25 cellular contexts compared by ENCODE assay signal in genomic region chr6:3727036-3727435, GRCh38.
"Had no signal": no experiment of that assay in that cellular context is flagged by ENCODE, and none has a peak within 500 bp of the region (broad histone marks: within the 10 kb centered on the region; RNA-seq: fewer than 3 reads in every experiment).

No MANE protein-coding gene starts in this region.

- H3K4me3 Mint-ChIP-seq: activated B cell treated with CpG ODN at 0.5 μM for 24 hours; activated CD4-positive, alpha-beta T cell treated with anti-CD3 and anti-CD28 coated beads, Interleukin-2, amount 10 ng/mL, durations not matched to agents 24 days and 14 days; activated CD8-positive, alpha-beta memory T cell treated with anti-CD3 and anti-CD28 coated beads, Interleukin-2, amount 10 ng/mL, durations not matched to agents 7 days and 5 days; activated naive CD4-positive, alpha-beta T cell treated with anti-CD3 and anti-CD28 coated beads for 36 hours; activated naive CD8-positive, alpha-beta T cell; activated T-cell treated with anti-CD3 and anti-CD28 coated beads, Interleukin-2, amount 50 U/mL, for 24 hours; T-helper 1 cell treated with Interleukin-12 subunit alpha and Interleukin-12 subunit beta and Interleukin-4 antibody, amounts not matched to agents 30 μg/mL and 1 μg/mL, for 36 hours had no signal

- H3K27me3 Mint-ChIP-seq: activated B cell treated with CpG ODN at 0.5 μM for 24 hours had no signal

- ATAC-seq: activated CD8-positive, alpha-beta memory T cell treated with anti-CD3 and anti-CD28 coated beads, Interleukin-2, amount 10 ng/mL, durations not matched to agents 7 days and 5 days; PC-3 had no signal

- H3K27me3 ChIP-seq: breast epithelium had no signal

- H3K4me1 Mint-ChIP-seq: activated B cell treated with CpG ODN at 0.5 μM for 24 hours; activated CD4-positive, alpha-beta T cell treated with anti-CD3 and anti-CD28 coated beads, Interleukin-2, amount 10 ng/mL, durations not matched to agents 24 days and 14 days; activated CD8-positive, alpha-beta memory T cell treated with anti-CD3 and anti-CD28 coated beads, Interleukin-2, amount 10 ng/mL, durations not matched to agents 7 days and 5 days had no signal

- DNase-seq: activated B cell treated with CpG ODN at 0.5 μM for 24 hours; activated CD4-positive, alpha-beta T cell treated with anti-CD3 and anti-CD28 coated beads for 1 hour; activated CD4-positive, alpha-beta T cell treated with anti-CD3 and anti-CD28 coated beads, Interleukin-2, amount 10 ng/mL, durations not matched to agents 24 days and 14 days; activated CD4-positive, alpha-beta T cell treated with anti-CD3 and anti-CD28 coated beads, Interleukin-2, amount 50 U/mL, for 48 hours; activated CD8-positive, alpha-beta memory T cell treated with anti-CD3 and anti-CD28 coated beads, Interleukin-2, amount 10 ng/mL, durations not matched to agents 7 days and 5 days; activated gamma-delta T cell; activated naive CD4-positive, alpha-beta T cell treated with anti-CD3 and anti-CD28 coated beads for 36 hours; activated T-cell treated with anti-CD3 and anti-CD28 coated beads, Interleukin-2, amount 50 U/mL, for 24 hours; Karpas-422; MM.1S; NCI-H1105 treated with DMSO at 0.1 percent for 48 hours; NCI-H1436 treated with DMSO at 0.1 percent for 48 hours; NCI-H187; NCI-H2081; NCI-H446; NCI-H524; PC-3; SHP77 treated with DMSO at 0.1 percent for 48 hours; T-helper 9 cell had no signal

- H3K9me3 Mint-ChIP-seq: activated B cell treated with CpG ODN at 0.5 μM for 24 hours; activated CD4-positive, alpha-beta T cell treated with anti-CD3 and anti-CD28 coated beads, Interleukin-2, amount 10 ng/mL, durations not matched to agents 24 days and 14 days; activated naive CD4-positive, alpha-beta T cell treated with anti-CD3 and anti-CD28 coated beads for 36 hours; activated T-cell treated with anti-CD3 and anti-CD28 coated beads, Interleukin-2, amount 50 U/mL, for 24 hours; T-helper 1 cell treated with Interleukin-12 subunit alpha and Interleukin-12 subunit beta and Interleukin-4 antibody, amounts not matched to agents 30 μg/mL and 1 μg/mL, for 36 hours had no signal

- FAIRE-seq: RCC 7860, TTC549 had no signal

- H3K4me3 ChIP-seq: K562 had no signal

- H3K36me3 Mint-ChIP-seq: activated CD8-positive, alpha-beta memory T cell treated with anti-CD3 and anti-CD28 coated beads, Interleukin-2, amount 10 ng/mL, durations not matched to agents 7 days and 5 days; activated naive CD8-positive, alpha-beta T cell had no signal

- H3K9me3 ChIP-seq: breast epithelium had no signal

- H3K36me3 ChIP-seq: breast epithelium had no signal

- H3K27ac Mint-ChIP-seq: activated B cell treated with CpG ODN at 0.5 μM for 24 hours; activated CD4-positive, alpha-beta T cell treated with anti-CD3 and anti-CD28 coated beads, Interleukin-2, amount 10 ng/mL, durations not matched to agents 24 days and 14 days; activated CD8-positive, alpha-beta memory T cell treated with anti-CD3 and anti-CD28 coated beads, Interleukin-2, amount 10 ng/mL, durations not matched to agents 7 days and 5 days; activated naive CD4-positive, alpha-beta T cell treated with anti-CD3 and anti-CD28 coated beads for 36 hours; activated naive CD8-positive, alpha-beta T cell; activated T-cell treated with anti-CD3 and anti-CD28 coated beads, Interleukin-2, amount 50 U/mL, for 24 hours; T-helper 1 cell treated with Interleukin-12 subunit alpha and Interleukin-12 subunit beta and Interleukin-4 antibody, amounts not matched to agents 30 μg/mL and 1 μg/mL, for 36 hours had no signal
